In genomic region chr15:90160781-90161727, GRCh38 we compare ENCODE assay signal across 12 cellular contexts. TPM values are rescaled to one million over a fixed set of nuclear protein-coding genes. Genes with fewer than 3 reads are reported as not detected.
A peak's percentile ranks its signal among the peaks of the same experiment; 100 is the strongest.
DNase-seq lines count a peak whose midpoint lies in the region; ATAC-seq and TF ChIP-seq lines count a peak whose summit lies in the region.
"Had no signal": no experiment of that assay in that cellular context is flagged by ENCODE, and none has a peak within 500 bp of the region (broad histone marks: within the 10 kb centered on the region; RNA-seq: fewer than 3 reads in every experiment).

No MANE protein-coding gene starts in this region.

- no peak overlapping the region for H3K4ac ChIP-seq in IMR-90 (ENCODE audit: low read depth, low read length)

- CTCF ChIA-PET in IMR-90 (lab: Yijun Ruan, JAX), result interaction anchor here (2.7 kb wide), 1 partner anchor 60 kb away, joined by 11 read pairs; no protein-coding TSS in a partner anchor

- peak overlapping the region; percentile 25; the same call in 1 of the 2 replicates for H2AK5ac ChIP-seq in IMR-90 (ENCODE audit: low read depth, low read length)

- no peak overlapping the region for H3K23ac ChIP-seq in IMR-90 (ENCODE audit: low read depth, low read length)

- no peak overlapping the region; the same call in 2 of the 3 replicates for H2BK15ac ChIP-seq in IMR-90 (ENCODE audit: low read depth, low read length)

- peaks cover 16% of the 10 kb centered on the region for H3F3A ChIP-seq in smooth muscle cell (ENCODE audit: low read depth)

- H3K27me3 ChIP-seq in IMR-90 (ENCODE audit: control insufficient read depth, insufficient read depth, low read length) (no peaks in the 10 kb centered on the region), smooth muscle cell (ENCODE audit: low read depth) (no peaks in the 10 kb centered on the region)
- H3K27me3 ChIP-seq: brain microvascular endothelial cell, gastroesophageal sphincter had no signal

- no peak overlapping the region; a peak in 1 of 4 replicates for H4K8ac ChIP-seq in IMR-90 (ENCODE audit: low read depth in 2 of 2, low read length in 2 of 2)

- H3K79me1 ChIP-seq in IMR-90 (ENCODE audit: low read depth in 1 of 2, low read length in 2 of 2), result no peaks in the 10 kb centered on the region

- in situ Hi-C loops in IMR-90 (cut with MboI; ENCODE audit: low sequenced_read_pairs), result loop anchor here (5.0 kb wide), 1 partner anchor 56 kb away; no protein-coding TSS in a partner anchor

- DNase-seq in IMR-90, result no peak
- DNase-seq in NCI-H748 (lab: John Stamatoyannopoulos, UW; ENCODE audit: unreplicated experiment), result peak; percentile 94
- DNase-seq in smooth muscle cell (lab: John Stamatoyannopoulos, UW; ENCODE audit: unreplicated experiment), result no peak
- no peak for DNase-seq in GM19240 (ENCODE audit: insufficient read length, low spot score)
- DNase-seq in effector memory CD8-positive, alpha-beta T cell, result no peak
- DNase-seq in stimulated activated CD4-positive, alpha-beta T cell treated with anti-CD3 and anti-CD28 coated beads, Interleukin-4, amount 100 ng/mL, for 24 hours, result no peak
- DNase-seq in Right ventricle myocardium inferior (ENCODE audit: missing footprints), result no peak
- DNase-seq: activated CD8-positive, alpha-beta memory T cell treated with anti-CD3 and anti-CD28 coated beads, Interleukin-2, amount 10 ng/mL, durations not matched to agents 7 days and 5 days; brain microvascular endothelial cell; naive thymus-derived CD8-positive, alpha-beta T cell had no signal

- H3K4me3 ChIP-seq in IMR-90 (ENCODE audit: insufficient read depth, low read depth, low read length) (no peak overlapping the region), smooth muscle cell (no peak overlapping the region)
- H3K4me3 ChIP-seq: gastroesophageal sphincter had no signal

- no peaks in the 10 kb centered on the region for H3K9me3 Mint-ChIP-seq in effector memory CD8-positive, alpha-beta T cell
- H3K9me3 Mint-ChIP-seq: naive thymus-derived CD8-positive, alpha-beta T cell had no signal

- H3K56ac ChIP-seq in IMR-90 (ENCODE audit: extremely low read depth, insufficient read depth, low read length), result no peak overlapping the region

- no peaks in the 10 kb centered on the region for H3K36me3 Mint-ChIP-seq in effector memory CD8-positive, alpha-beta T cell (ENCODE audit: insufficient read depth)
- H3K36me3 Mint-ChIP-seq: activated CD8-positive, alpha-beta memory T cell treated with anti-CD3 and anti-CD28 coated beads, Interleukin-2, amount 10 ng/mL, durations not matched to agents 7 days and 5 days; naive thymus-derived CD8-positive, alpha-beta T cell had no signal

- intact Hi-C loops in IMR-90 (cut with micrococcal nuclease), result no loop called here
- intact Hi-C loops in Right ventricle myocardium inferior (cut with DNase I), result no loop called here

- no peaks in the 10 kb centered on the region for H3K79me2 ChIP-seq in smooth muscle cell (ENCODE audit: low read depth)

- H2BK5ac ChIP-seq in IMR-90 (ENCODE audit: low read depth, low read length, poor library complexity, severe bottlenecking), result no peak overlapping the region

- H3K9me3 ChIP-seq in IMR-90 (ENCODE audit: control insufficient read depth, insufficient read depth, low read length) (no peaks in the 10 kb centered on the region), smooth muscle cell (replicated peaks; ENCODE audit: low read depth) (no peaks in the 10 kb centered on the region)
- H3K9me3 ChIP-seq: gastroesophageal sphincter had no signal

- H3K9me1 ChIP-seq in IMR-90 (ENCODE audit: insufficient read depth, low read length), result peaks cover 10% of the 10 kb centered on the region

- H3K4me1 Mint-ChIP-seq in effector memory CD8-positive, alpha-beta T cell (ENCODE audit: low read depth in 2 of 2), result peaks cover 4 to 10% of the 10 kb centered on the region in 2 donors

- no peak overlapping the region for H4K91ac ChIP-seq in IMR-90 (ENCODE audit: insufficient read depth, low read depth, low read length)

- no peak overlapping the region for H2AFZ ChIP-seq in IMR-90 (replicated peaks; ENCODE audit: low read length, poor library complexity)
- peak overlapping the region; percentile 72 for H2AFZ ChIP-seq in smooth muscle cell (ENCODE audit: low read depth)

- peaks cover 0 to 17% of the 10 kb centered on the region in 2 donors for H3K27me3 Mint-ChIP-seq in effector memory CD8-positive, alpha-beta T cell
- H3K27me3 Mint-ChIP-seq: activated CD8-positive, alpha-beta memory T cell treated with anti-CD3 and anti-CD28 coated beads, Interleukin-2, amount 10 ng/mL, durations not matched to agents 7 days and 5 days had no signal

- H3K4me1 ChIP-seq in IMR-90 (ENCODE audit: control insufficient read depth, insufficient read depth, low read length) (peaks cover 7% of the 10 kb centered on the region), smooth muscle cell (ENCODE audit: low read depth) (peaks cover 2% of the 10 kb centered on the region)

- no peak overlapping the region for H3K27ac Mint-ChIP-seq in effector memory CD8-positive, alpha-beta T cell
- H3K27ac Mint-ChIP-seq: activated CD8-positive, alpha-beta memory T cell treated with anti-CD3 and anti-CD28 coated beads, Interleukin-2, amount 10 ng/mL, durations not matched to agents 7 days and 5 days had no signal

- H4K5ac ChIP-seq in IMR-90 (ENCODE audit: low read depth, low read length), result no peak overlapping the region

- TF ChIP-seq POLR2A in IMR-90 (IDR thresholded peaks at IDR 0.05; ENCODE audit: low read depth, low read length), result no peak

- no peak overlapping the region for H2BK120ac ChIP-seq in IMR-90 (ENCODE audit: low read depth, low read length)

- H3K9ac ChIP-seq in IMR-90 (ENCODE audit: low read depth, low read length), result no peak overlapping the region
- no peak overlapping the region for H3K9ac ChIP-seq in smooth muscle cell (ENCODE audit: low read depth)

- no peak overlapping the region for H3K18ac ChIP-seq in IMR-90 (ENCODE audit: low read depth, low read length)

- no peak overlapping the region for H3K14ac ChIP-seq in IMR-90 (replicated peaks; ENCODE audit: low read depth, low read length)

- H2BK20ac ChIP-seq in IMR-90 (ENCODE audit: low read depth, low read length), result no peak overlapping the region; the same call in 1 of the 2 replicates

- no peak overlapping the region for H3K4me3 Mint-ChIP-seq in effector memory CD8-positive, alpha-beta T cell
- H3K4me3 Mint-ChIP-seq: activated CD8-positive, alpha-beta memory T cell treated with anti-CD3 and anti-CD28 coated beads, Interleukin-2, amount 10 ng/mL, durations not matched to agents 7 days and 5 days; naive thymus-derived CD8-positive, alpha-beta T cell had no signal

- BruUV-seq in IMR-90 (replicated peaks; lab: Mats Ljungman, UMichigan), result no TSS peak

- peaks cover 4% of the 10 kb centered on the region; the same call in 1 of the 2 replicates for H4K20me1 ChIP-seq in IMR-90 (ENCODE audit: insufficient read depth, low read length)
- H4K20me1 ChIP-seq in smooth muscle cell (ENCODE audit: low read depth), result no peaks in the 10 kb centered on the region

- no peak overlapping the region for H2AK9ac ChIP-seq in IMR-90 (replicated peaks; ENCODE audit: low read depth, low read length, poor library complexity)

- POLR2A ChIA-PET in IMR-90 (lab: Charles Lee; ENCODE audit: unreplicated experiment), result no interaction called here

- no peak overlapping the region for H3K4me2 ChIP-seq in IMR-90 (ENCODE audit: low read depth, low read length)
- H3K4me2 ChIP-seq in smooth muscle cell, result peak overlapping the region; percentile 15

- H3K27ac ChIP-seq in IMR-90 (ENCODE audit: insufficient read depth, low read length), result no peak overlapping the region
- peak overlapping the region; percentile 34 for H3K27ac ChIP-seq in smooth muscle cell (ENCODE audit: low read depth)
- H3K27ac ChIP-seq: brain microvascular endothelial cell had no signal

- TF ChIP-seq CTCF in IMR-90 (conservative IDR thresholded peaks at IDR 0.05; ENCODE audit: low read depth, low read length) (no peak), smooth muscle cell (IDR thresholded peaks at IDR 0.05; ENCODE audit: borderline replicate concordance, insufficient read depth, poor library complexity, severe bottlenecking) (no peak)

- dilution Hi-C loops in IMR-90 (cut with HindIII; ENCODE audit: low sequenced_read_pairs, unreplicated experiment), result no loop called here

- H3K36me3 ChIP-seq in IMR-90 (ENCODE audit: control insufficient read depth, insufficient read depth, low read length) (no peaks in the 10 kb centered on the region), smooth muscle cell (ENCODE audit: low read depth) (no peaks in the 10 kb centered on the region)
- H3K36me3 ChIP-seq: brain microvascular endothelial cell, gastroesophageal sphincter had no signal

- no peak for TF ChIP-seq RAD21 in IMR-90 (IDR thresholded peaks at IDR 0.05; ENCODE audit: low read length)

- ATAC-seq in IMR-90 (ENCODE audit: low read depth), result no peak
- ATAC-seq in esophagus mucosa, result peak; percentile 9
- ATAC-seq in effector memory CD8-positive, alpha-beta T cell (replicated peaks), result no peak
- no peak for ATAC-seq in Right ventricle myocardium inferior
- ATAC-seq: activated CD8-positive, alpha-beta memory T cell treated with anti-CD3 and anti-CD28 coated beads, Interleukin-2, amount 10 ng/mL, durations not matched to agents 7 days and 5 days; gastroesophageal sphincter; naive thymus-derived CD8-positive, alpha-beta T cell had no signal

- 94% methylated on average over 3 of the region's 14 CpGs; no CpG with 5 or more reads in 1 of the 2 experiments for WGBS in IMR-90 (ENCODE audit: extremely low coverage in 2 of 2, insufficient read length in 1 of 2), 2 experiments
- 86% methylated on average over 14 of the region's 14 CpGs for WGBS in smooth muscle cell (ENCODE audit: low lambda C conversion rate)

TF ChIP-seq in IMR-90, 13 proteins besides CTCF, POLR2A, EP300 and RAD21 (continues in another document):
- TF ChIP-seq FOS (IDR thresholded peaks at IDR 0.05; ENCODE audit: low read depth, low read length) (no peak), MAFK (IDR thresholded peaks at IDR 0.05; ENCODE audit: low read depth, low read length) (no peak), MAZ (IDR thresholded peaks at IDR 0.05; ENCODE audit: borderline replicate concordance, low read depth, low read length) (no peak), NFE2L2 (IDR thresholded peaks at IDR 0.05; ENCODE audit: low read depth, low read length) (no peak), RCOR1 (IDR thresholded peaks at IDR 0.05; ENCODE audit: insufficient replicate concordance, low read length) (no peak)

RNA-seq across cellular contexts. Expression of gene SEMA4B, which starts 40.1 kb away (rescaled TPM):
- total RNA-seq in IMR-90 (2012; rRNA removed) (5.0 and 6.9 TPM in 2 replicates), esophagus mucosa (216 TPM), smooth muscle cell (26.5 and 29.6 TPM in 2 replicates), Right ventricle myocardium inferior (27.7 TPM)
- polyA plus RNA-seq in IMR-90 (2012; rRNA removed) (22.5 and 27.5 TPM in 2 replicates), smooth muscle cell (51.4 and 57.1 TPM in 2 replicates)
- 12.9 and 29.8 TPM in 2 replicates for polyA plus RNA-seq in IMR-90 (2012; cell fraction: cytosol; rRNA removed)
- polyA plus RNA-seq in IMR-90 (2012; cell fraction: nucleus; rRNA removed; ENCODE audit: low replicate concordance), result 23.9 and 48.0 TPM in 2 replicates

RNA-seq across cellular contexts. Expression of gene IDH2, which starts 58.8 kb away (rescaled TPM):
- total RNA-seq in IMR-90 (2012; rRNA removed), result 87.2 and 118 TPM in 2 replicates
- polyA plus RNA-seq in IMR-90 (2012; rRNA removed), result 84.2 and 84.9 TPM in 2 replicates
- 49.5 and 94.7 TPM in 2 replicates for polyA plus RNA-seq in IMR-90 (2012; cell fraction: cytosol; rRNA removed)
- polyA plus RNA-seq in IMR-90 (2012; cell fraction: nucleus; rRNA removed; ENCODE audit: low replicate concordance), result 37.6 and 62.1 TPM in 2 replicates
- total RNA-seq in esophagus mucosa, result 114 TPM
- 67.9 and 82.9 TPM in 2 replicates for total RNA-seq in smooth muscle cell
- 265 and 278 TPM in 2 replicates for polyA plus RNA-seq in smooth muscle cell
- total RNA-seq in Right ventricle myocardium inferior, result 1,173 TPM
